ENCODE assay signal across 16 cellular contexts in genomic region chr10:2279666-2280065, GRCh38.
A peak's percentile ranks its signal among the peaks of the same experiment; 100 is the strongest.
DNase-seq lines count a peak whose midpoint lies in the region; ATAC-seq, FAIRE-seq and TF ChIP-seq lines count a peak whose summit lies in the region.
"Had no signal": no experiment of that assay in that cellular context is flagged by ENCODE, and none has a peak within 500 bp of the region (broad histone marks: within the 10 kb centered on the region; RNA-seq: fewer than 3 reads in every experiment).

No MANE protein-coding gene starts in this region.

- peak overlapping the region; percentile 35; the same call in 1 of the 2 replicates for H2BK5ac ChIP-seq in H1 (ENCODE audit: low read depth, low read length)

- no peak for TF ChIP-seq EP300 in H1 (IDR thresholded peaks at IDR 0.05; ENCODE audit: borderline replicate concordance in 1 of 2, low read depth in 2 of 2, low read length in 2 of 2)

- FAIRE-seq in H1 (lab: Jason Lieb, UNC): no peak

- H4K20me1 ChIP-seq in H1 (replicated peaks in 1 of 2; ENCODE audit: control insufficient read depth in 1 of 2, insufficient read depth in 2 of 2, low read length in 2 of 2): no peaks in the 10 kb centered on the region

- H3K4ac ChIP-seq in H1 (replicated peaks; ENCODE audit: insufficient read length, low read depth, low read length): no peak overlapping the region

- no peak overlapping the region for H3K14ac ChIP-seq in H1 (ENCODE audit: insufficient read length)

- no peak for TF ChIP-seq CTCF in H1 (IDR thresholded peaks at IDR 0.05; ENCODE audit: control extremely low read depth in 1 of 3, insufficient read depth in 1 of 3, low read depth in 1 of 3, low read length in 3 of 3)
- TF ChIP-seq CTCF in foreskin fibroblast (IDR thresholded peaks at IDR 0.05; ENCODE audit: low read depth, low read length): no peak

- H3K56ac ChIP-seq in H1 (replicated peaks; ENCODE audit: insufficient read length, low read depth, low read length): no peak overlapping the region

- H4K8ac ChIP-seq in H1 (ENCODE audit: extremely low read depth, insufficient read depth, low read length): no peak overlapping the region

- H4K5ac ChIP-seq in H1 (ENCODE audit: insufficient read length, low read depth, low read length): no peak overlapping the region

- no peaks in the 10 kb centered on the region for H3K79me2 ChIP-seq in H1 (ENCODE audit: control insufficient read depth in 1 of 2, insufficient read depth in 2 of 2, low read length in 2 of 2)

- peak overlapping the region; percentile 87; the same call in 1 of the 2 replicates for H2AFZ ChIP-seq in H1 (ENCODE audit: low read length)

- H3K27ac ChIP-seq in H1 (ENCODE audit: low read depth, low read length): no peak overlapping the region
- H3K27ac ChIP-seq: C4-2B had no signal

- H2BK15ac ChIP-seq in H1 (ENCODE audit: low read length): no peak overlapping the region

- no peaks in the 10 kb centered on the region for H3K36me3 ChIP-seq in H1 (ENCODE audit: control insufficient read depth in 2 of 4, insufficient read depth in 4 of 4, low read length in 3 of 4)

- DNase-seq in HT1080 (ENCODE audit: low read depth) (peak; percentile 8), H1 (ENCODE audit: low read depth in 1 of 2, low spot score in 2 of 2) (no peak), kidney tubule cell (ENCODE audit: low spot score) (peak; percentile 68), foreskin fibroblast (no peak)
- DNase-seq in stimulated activated CD4-positive, alpha-beta T cell treated with anti-CD3 and anti-CD28 coated beads, Interleukin-4, amount 100 ng/mL, for 1 hour: no peak
- DNase-seq: DND-41, NCI-H1105, NCI-H1694, NCI-H2081 treated with DMSO at 0.1 percent for 48 hours, NCI-H510A treated with DMSO at 0.1 percent for 48 hours, NCI-H774, OCI-M1 had no signal

- 84% methylated on average over 5 of the region's 5 CpGs; no CpG with 5 or more reads in 1 of the 2 experiments for WGBS in H1 (ENCODE audit: extremely low coverage in 1 of 2, insufficient coverage in 1 of 2, insufficient read length in 1 of 2, insufficient replicate concordance in 2 of 2, low coverage in 1 of 2, low lambda C conversion rate in 2 of 2, missing lambda C conversion rate in 1 of 2), 2 experiments

- H3K9ac ChIP-seq in H1 (replicated peaks in 1 of 4; ENCODE audit: extremely low read depth in 1 of 4, low read depth in 3 of 4, low read length in 3 of 4): no peak overlapping the region

- H2BK12ac ChIP-seq in H1 (ENCODE audit: low read depth, low read length): 0 out of 2 replicates have a peak overlapping the region, but pooled peaks have one; percentile 33

- H3K4me2 ChIP-seq in H1 (ENCODE audit: insufficient read depth in 1 of 2, low read depth in 2 of 2, low read length in 2 of 2): no peak overlapping the region

- H3K79me1 ChIP-seq in H1 (ENCODE audit: low read depth, low read length): no peaks in the 10 kb centered on the region

- POLR2A ChIA-PET in H1 (lab: Charles Lee; ENCODE audit: partially characterized antibody): no interaction called here

- H3K9me3 ChIP-seq in H1 (ENCODE audit: insufficient read depth in 2 of 2, low read depth in 1 of 2, low read length in 1 of 2): peaks cover 0 to 4% of the 10 kb centered on the region in 2 experiments; a peak in 2 of 4 replicates

- H2AK5ac ChIP-seq in H1 (ENCODE audit: low read depth, low read length): 0 out of 2 replicates have a peak overlapping the region, but pooled peaks have one; percentile 13

- H4K91ac ChIP-seq in H1 (replicated peaks; ENCODE audit: insufficient read length, low read length): no peak overlapping the region

- ATAC-seq in HG03108 (IDR thresholded peaks at IDR 0.05; ENCODE audit: unreplicated experiment) (no peak), GM19035 (IDR thresholded peaks at IDR 0.05; ENCODE audit: unreplicated experiment) (no peak)
- ATAC-seq: HCT116 had no signal

- H3K23ac ChIP-seq in H1 (ENCODE audit: insufficient read length): no peak overlapping the region

- TF ChIP-seq RAD21 in H1 (IDR thresholded peaks at IDR 0.05 in 1 of 2, conservative IDR thresholded peaks at IDR 0.05 in 1 of 2; ENCODE audit: low read depth in 2 of 2, low read length in 2 of 2): no peak

- H3K4me3 ChIP-seq in H1 (ENCODE audit: extremely low read depth in 1 of 4, insufficient read depth in 2 of 4, low read depth in 3 of 4, low read length in 4 of 4) (no peak overlapping the region), foreskin fibroblast (ENCODE audit: low read depth in 1 of 2, low read length in 2 of 2) (no peak overlapping the region)

- CTCF ChIA-PET in H1 (lab: Charles Lee; ENCODE audit: partially characterized antibody): interaction anchor here (1.3 kb wide), 1 partner anchor 10 kb away, joined by 3 read pairs; no protein-coding TSS in a partner anchor

- peak overlapping the region; percentile 7 for H2BK120ac ChIP-seq in H1 (replicated peaks; ENCODE audit: low read depth, low read length)

- peaks cover 0 to 13% (median 6%) of the 10 kb centered on the region in 4 experiments; a peak in 3 of 7 replicates for H3K4me1 ChIP-seq in H1 (replicated peaks in 1 of 4; ENCODE audit: control insufficient read depth in 3 of 4, insufficient read depth in 4 of 4, low read length in 3 of 4)

- no peaks in the 10 kb centered on the region; a peak in 2 of 7 replicates for H3K27me3 ChIP-seq in H1 (replicated peaks in 1 of 4; ENCODE audit: control insufficient read depth in 3 of 4, extremely low read depth in 1 of 4, insufficient read depth in 3 of 4, low read length in 3 of 4)

- no peaks in the 10 kb centered on the region for H3K23me2 ChIP-seq in H1 (ENCODE audit: low read depth, low read length)

- no peak for TF ChIP-seq POLR2A in H1 (IDR thresholded peaks at IDR 0.05; ENCODE audit: control extremely low read depth in 1 of 2, low read depth in 2 of 2, low read length in 2 of 2)

- H2BK20ac ChIP-seq in H1 (ENCODE audit: low read length): no peak overlapping the region

- H3K18ac ChIP-seq in H1 (ENCODE audit: extremely low read depth, low read length): 0 out of 2 replicates have a peak overlapping the region, but pooled peaks have one; percentile 0

TF ChIP-seq in H1, 55 proteins besides CTCF, POLR2A, EP300 and RAD21:
- no peak for TF ChIP-seq SAP30 (IDR thresholded peaks at IDR 0.05; ENCODE audit: insufficient read depth, insufficient replicate concordance, low read length)
- no peak for TF ChIP-seq MAX (IDR thresholded peaks at IDR 0.05)

Comparison
In these comparisons a context has a peak if more than half of its experiments do, and no peak if none do; other contexts are left out.
1. DNase-seq: peak in HT1080 (single experiment) and kidney tubule cell (single experiment); none in H1 (0 of 2), stimulated activated CD4-positive, alpha-beta T cell treated with anti-CD3 and anti-CD28 coated beads, Interleukin-4, amount 100 ng/mL, for 1 hour (single experiment) and foreskin fibroblast (0 of 2).